13 cellular contexts compared by ENCODE assay signal in the genomic region with DNA sequence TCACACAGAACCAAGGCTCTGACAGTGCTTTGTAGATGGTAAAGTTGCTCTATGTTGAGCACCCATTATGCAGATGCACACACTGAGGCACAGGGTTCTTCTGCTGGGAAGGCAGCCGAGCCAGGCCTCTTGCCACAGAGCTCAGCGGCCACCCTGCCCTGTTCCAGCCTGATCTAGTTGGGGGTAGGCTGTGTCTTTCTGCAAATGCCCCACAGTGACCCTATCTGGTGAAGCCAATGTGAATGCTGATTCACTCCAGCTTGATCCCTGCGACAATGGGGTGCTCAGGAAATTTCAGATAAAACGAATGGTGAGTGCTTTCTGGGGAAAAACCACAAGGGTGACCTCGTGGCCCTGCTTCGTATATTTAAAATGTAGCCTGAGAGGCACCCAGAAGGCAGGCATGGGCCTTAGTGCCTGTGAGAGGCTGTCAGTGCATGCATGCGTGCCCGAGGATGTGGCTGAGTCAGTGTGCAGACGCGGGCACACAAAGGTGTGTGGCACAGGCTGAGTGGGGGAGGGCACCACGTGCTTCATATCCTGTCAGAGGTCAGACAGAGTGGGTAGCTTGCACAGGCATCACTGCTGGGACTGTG.
DNase-seq lines count a peak whose midpoint lies in the region; ATAC-seq lines count a peak whose summit lies in the region.
"Had no signal": no experiment of that assay in that cellular context is flagged by ENCODE, and none has a peak within 500 bp of the region (broad histone marks: within the 10 kb centered on the region; RNA-seq: fewer than 3 reads in every experiment).

No MANE protein-coding gene starts in this region.

- H3K36me3 ChIP-seq in GM23248 (ENCODE audit: low read depth) = no peaks in the 10 kb centered on the region
- H3K36me3 ChIP-seq: pancreas, stomach had no signal

- in situ Hi-C loops in GM23248 (cut with MboI) = no loop called here

- no peak overlapping the region for H3K4me2 ChIP-seq in GM23248 (ENCODE audit: unreplicated experiment)

- H3K27me3 Mint-ChIP-seq in activated CD4-positive, alpha-beta T cell treated with anti-CD3 and anti-CD28 coated beads, Interleukin-2, amount 10 ng/mL, durations not matched to agents 7 days and 5 days = peaks cover 4% of the 10 kb centered on the region
- peaks cover 20% of the 10 kb centered on the region for H3K27me3 Mint-ChIP-seq in central memory CD8-positive, alpha-beta T cell

- no peaks in the 10 kb centered on the region for H3K4me1 ChIP-seq in GM23248 (ENCODE audit: insufficient read depth)
- H3K4me1 ChIP-seq: Caco-2, pancreas, stomach had no signal

- H2AFZ ChIP-seq in GM23248 = no peak overlapping the region

- POLR2A ChIA-PET in activated CD4-positive, alpha-beta T cell treated with anti-CD3 and anti-CD28 coated beads, Interleukin-2, amount 10 ng/mL, durations not matched to agents 7 days and 5 days (lab: Charles Lee) = no interaction called here

- no peak overlapping the region for H3K4me3 ChIP-seq in GM23248
- H3K4me3 ChIP-seq: pancreas, stomach had no signal

- H3K4me1 Mint-ChIP-seq in activated CD4-positive, alpha-beta T cell treated with anti-CD3 and anti-CD28 coated beads, Interleukin-2, amount 10 ng/mL, durations not matched to agents 7 days and 5 days = peaks cover 12% of the 10 kb centered on the region
- H3K4me1 Mint-ChIP-seq in central memory CD8-positive, alpha-beta T cell = peaks cover 5% of the 10 kb centered on the region

- no peaks in the 10 kb centered on the region for H3K9me2 ChIP-seq in GM23248 (ENCODE audit: insufficient read depth)

- H4K20me1 ChIP-seq in GM23248 (ENCODE audit: insufficient read depth) = no peaks in the 10 kb centered on the region

- no peak overlapping the region for H3K4me3 Mint-ChIP-seq in activated CD4-positive, alpha-beta T cell treated with anti-CD3 and anti-CD28 coated beads, Interleukin-2, amount 10 ng/mL, durations not matched to agents 7 days and 5 days
- no peak overlapping the region for H3K4me3 Mint-ChIP-seq in central memory CD8-positive, alpha-beta T cell

- no peaks in the 10 kb centered on the region for H3K9me3 Mint-ChIP-seq in activated CD4-positive, alpha-beta T cell treated with anti-CD3 and anti-CD28 coated beads, Interleukin-2, amount 10 ng/mL, durations not matched to agents 7 days and 5 days
- no peaks in the 10 kb centered on the region for H3K9me3 Mint-ChIP-seq in central memory CD8-positive, alpha-beta T cell

- H3K27me3 ChIP-seq in GM23248 (replicated peaks; ENCODE audit: insufficient read depth) = peaks cover 52% of the 10 kb centered on the region
- H3K27me3 ChIP-seq: pancreas had no signal

- no peaks in the 10 kb centered on the region for H3K79me2 ChIP-seq in GM23248 (ENCODE audit: insufficient read depth)

- peak overlapping the region; percentile 22 for H3K27ac Mint-ChIP-seq in activated CD4-positive, alpha-beta T cell treated with anti-CD3 and anti-CD28 coated beads, Interleukin-2, amount 10 ng/mL, durations not matched to agents 7 days and 5 days
- H3K27ac Mint-ChIP-seq in central memory CD8-positive, alpha-beta T cell (ENCODE audit: low read depth) = no peak overlapping the region

- H3F3A ChIP-seq in GM23248 (ENCODE audit: insufficient read depth) = no peaks in the 10 kb centered on the region

- H3K9ac ChIP-seq in GM23248 = no peak overlapping the region

- no peak overlapping the region for H3K27ac ChIP-seq in GM23248
- H3K27ac ChIP-seq: pancreas, stomach had no signal

- DNase-seq in HT1080 (ENCODE audit: low read depth) = peak; percentile 64
- peak; percentile 61 for DNase-seq in activated CD4-positive, alpha-beta T cell treated with anti-CD3 and anti-CD28 coated beads, Interleukin-2, amount 10 ng/mL, durations not matched to agents 7 days and 5 days
- no peak for DNase-seq in central memory CD8-positive, alpha-beta T cell (ENCODE audit: low spot score in 2 of 2)
- DNase-seq in stimulated activated CD4-positive, alpha-beta T cell treated with anti-CD3 and anti-CD28 coated beads, TNF-alpha, amount 100 ng/mL, for 4 hours (ENCODE audit: low read depth in 3 of 3) = peak in 2 of 3 experiments; percentile 31 to 38
- no peak for DNase-seq in NCI-H345 (lab: John Stamatoyannopoulos, UW)
- no peak for DNase-seq in GM23248
- no peak for DNase-seq in germinal center (ENCODE audit: low spot score)
- DNase-seq in left cardiac atrium = no peak
- DNase-seq: anterior cingulate cortex, Caco-2, pancreas, stomach had no signal

- intact Hi-C loops in left cardiac atrium (cut with DNase I) = no loop called here

- H3K36me3 Mint-ChIP-seq in activated CD4-positive, alpha-beta T cell treated with anti-CD3 and anti-CD28 coated beads, Interleukin-2, amount 10 ng/mL, durations not matched to agents 7 days and 5 days (ENCODE audit: low read depth) = no peaks in the 10 kb centered on the region
- no peaks in the 10 kb centered on the region for H3K36me3 Mint-ChIP-seq in central memory CD8-positive, alpha-beta T cell (ENCODE audit: insufficient read depth)

- CTCF ChIA-PET in activated CD4-positive, alpha-beta T cell treated with anti-CD3 and anti-CD28 coated beads, Interleukin-2, amount 10 ng/mL, durations not matched to agents 7 days and 5 days (lab: Charles Lee) = no interaction called here

- ATAC-seq in central memory CD8-positive, alpha-beta T cell (replicated peaks; ENCODE audit: extremely low read depth, poor library complexity, severe bottlenecking) = peak; percentile 58
- ATAC-seq in left cardiac atrium = no peak
- ATAC-seq: HCT116, pancreas had no signal

- 61 to 64% methylated on average over 11 of the region's 11 CpGs for WGBS in GM23248 (ENCODE audit: low coverage in 1 of 2, low lambda C conversion rate in 2 of 2, missing lambda C conversion rate in 2 of 2), 2 experiments

- H3K9me3 ChIP-seq in GM23248 (ENCODE audit: low read depth) = no peaks in the 10 kb centered on the region
- H3K9me3 ChIP-seq: Caco-2, pancreas, stomach had no signal

Comparison
In these comparisons a context has a peak if more than half of its experiments do, and no peak if none do; other contexts are left out.
1. DNase-seq: peak in HT1080 (single experiment), activated CD4-positive, alpha-beta T cell treated with anti-CD3 and anti-CD28 coated beads, Interleukin-2, amount 10 ng/mL, durations not matched to agents 7 days and 5 days (single experiment) and stimulated activated CD4-positive, alpha-beta T cell treated with anti-CD3 and anti-CD28 coated beads, TNF-alpha, amount 100 ng/mL, for 4 hours (2 of 3); none in central memory CD8-positive, alpha-beta T cell (0 of 2), NCI-H345 (single experiment), GM23248 (single experiment), germinal center (single experiment) and left cardiac atrium (single experiment).